In genomic region chr20:63178889-63179751, GRCh38 we compare ENCODE assay signal across 1 cellular context.
TF ChIP-seq lines count a peak whose summit lies in the region.

No MANE protein-coding gene starts in this region.

TF ChIP-seq in GM23338, 12 proteins besides CTCF, POLR2A, EP300 and RAD21 (continued from another document):
- TF ChIP-seq ZNF462 (CRISPR knock-in tag; IDR thresholded peaks at IDR 0.05) (no peak), REST (IDR thresholded peaks at IDR 0.05; ENCODE audit: unreplicated experiment) (peak; percentile 62), NANOG (IDR thresholded peaks at IDR 0.05; ENCODE audit: borderline replicate concordance) (no peak)
TF ChIP-seq in GM23338: peak in this region for 1.
